29 cellular contexts compared by ENCODE assay signal in genomic region chr17:83012161-83012800, GRCh38.
A peak's percentile ranks its signal among the peaks of the same experiment; 100 is the strongest.
DNase-seq lines count a peak whose midpoint lies in the region; ATAC-seq, FAIRE-seq and TF ChIP-seq lines count a peak whose summit lies in the region.
"Had no signal": no experiment of that assay in that cellular context is flagged by ENCODE, and none has a peak within 500 bp of the region (broad histone marks: within the 10 kb centered on the region; RNA-seq: fewer than 3 reads in every experiment).

No MANE protein-coding gene starts in this region.

- peaks cover 11% of the 10 kb centered on the region for H3K27me3 Mint-ChIP-seq in astrocyte (ENCODE audit: low read depth, unreplicated experiment)
- peaks cover 6% of the 10 kb centered on the region for H3K27me3 Mint-ChIP-seq in nephron (ENCODE audit: low read depth)
- H3K27me3 Mint-ChIP-seq: activated B cell treated with CpG ODN at 0.5 μM for 24 hours; activated naive CD4-positive, alpha-beta T cell treated with anti-CD3 and anti-CD28 coated beads, Interleukin-2, amount 50 U/mL, for 24 hours; CD8-positive, alpha-beta memory T cell; central memory CD8-positive, alpha-beta T cell; naive thymus-derived CD4-positive, alpha-beta T cell had no signal

- H3K4me3 ChIP-seq in astrocyte (ENCODE audit: insufficient read depth, low read depth, low read length) = no peak overlapping the region
- no peak overlapping the region for H3K4me3 ChIP-seq in dorsolateral prefrontal cortex
- H3K4me3 ChIP-seq: GM23338, pancreas, thoracic aorta had no signal

- H2AFZ ChIP-seq in astrocyte (ENCODE audit: low read depth, low read length) = no peak overlapping the region
- H2AFZ ChIP-seq: GM23338 had no signal

- H3K4me1 ChIP-seq in astrocyte (ENCODE audit: insufficient read depth, low read length) = peaks cover 13% of the 10 kb centered on the region
- H3K4me1 ChIP-seq: pancreas had no signal

- H3K4me3 Mint-ChIP-seq in astrocyte (ENCODE audit: unreplicated experiment) = no peak overlapping the region
- peak overlapping the region in 1 of 3 experiments; percentile 14 for H3K4me3 Mint-ChIP-seq in nephron
- H3K4me3 Mint-ChIP-seq: activated B cell treated with CpG ODN at 0.5 μM for 24 hours; activated naive CD4-positive, alpha-beta T cell treated with anti-CD3 and anti-CD28 coated beads, Interleukin-2, amount 50 U/mL, for 24 hours; central memory CD8-positive, alpha-beta T cell; GM23338; naive thymus-derived CD4-positive, alpha-beta T cell had no signal

- H3K4me1 Mint-ChIP-seq in astrocyte (ENCODE audit: low read depth, unreplicated experiment) = peaks cover 13% of the 10 kb centered on the region
- H3K4me1 Mint-ChIP-seq in nephron = peaks cover 42% of the 10 kb centered on the region
- H3K4me1 Mint-ChIP-seq: activated B cell treated with CpG ODN at 0.5 μM for 24 hours; activated naive CD4-positive, alpha-beta T cell treated with anti-CD3 and anti-CD28 coated beads, Interleukin-2, amount 50 U/mL, for 24 hours; CD8-positive, alpha-beta memory T cell had no signal

- no peaks in the 10 kb centered on the region for H3K79me2 ChIP-seq in astrocyte (ENCODE audit: insufficient read depth, low read length)

- H3K9me3 Mint-ChIP-seq in astrocyte (ENCODE audit: unreplicated experiment) (no peaks in the 10 kb centered on the region), nephron (peaks cover 3% of the 10 kb centered on the region)
- H3K9me3 Mint-ChIP-seq: activated B cell treated with CpG ODN at 0.5 μM for 24 hours; activated naive CD4-positive, alpha-beta T cell treated with anti-CD3 and anti-CD28 coated beads, Interleukin-2, amount 50 U/mL, for 24 hours; central memory CD8-positive, alpha-beta T cell had no signal

- H3K36me3 ChIP-seq in astrocyte (ENCODE audit: insufficient read depth, low read length) = no peaks in the 10 kb centered on the region
- H3K36me3 ChIP-seq: pancreas, thoracic aorta had no signal

- peak overlapping the region; percentile 73 for H3K4me2 ChIP-seq in astrocyte (ENCODE audit: low read length)
- H3K4me2 ChIP-seq: GM23338, KMS-11 had no signal

- no peaks in the 10 kb centered on the region for H3K27me3 ChIP-seq in astrocyte (ENCODE audit: insufficient read depth, low read length)
- H3K27me3 ChIP-seq in dorsolateral prefrontal cortex = no peaks in the 10 kb centered on the region
- H3K27me3 ChIP-seq: pancreas had no signal

- no peak for ATAC-seq in GM18858 (IDR thresholded peaks at IDR 0.05; ENCODE audit: unreplicated experiment)
- ATAC-seq: GM23338; left ventricle myocardium superior; naive thymus-derived CD4-positive, alpha-beta T cell; pancreas had no signal

- H3K27ac ChIP-seq in astrocyte (ENCODE audit: low read depth, low read length) (peak overlapping the region; percentile 14), dorsolateral prefrontal cortex (no peak overlapping the region)
- H3K27ac ChIP-seq: KMS-11, pancreas, RWPE1, thoracic aorta had no signal

- intact Hi-C loops in dorsolateral prefrontal cortex (cut with DNase I) = no loop called here

- peak overlapping the region; percentile 33 for H3K9ac ChIP-seq in astrocyte (ENCODE audit: low read length)
- H3K9ac ChIP-seq: KMS-11 had no signal

- peaks cover 20% of the 10 kb centered on the region for H4K20me1 ChIP-seq in astrocyte (ENCODE audit: insufficient read depth, low read length)

- no peak for FAIRE-seq in astrocyte (lab: Jason Lieb, UNC)
- FAIRE-seq: frontal cortex, HTR-8/SVneo, pancreas had no signal

- peak; percentile 62 for DNase-seq in AG08396 (ENCODE audit: low spot score)
- DNase-seq in EH (ENCODE audit: low read depth) = peak; percentile 39
- no peak for DNase-seq in astrocyte (ENCODE audit: low read depth)
- DNase-seq in dorsolateral prefrontal cortex = no peak
- no peak for DNase-seq in hippocampal formation (lab: John Stamatoyannopoulos, UW)
- no peak for DNase-seq in NCI-H1105 treated with DMSO at 0.1 percent for 48 hours (lab: John Stamatoyannopoulos, UW)
- DNase-seq: ACHN; activated B cell treated with CpG ODN at 0.5 μM for 24 hours; CD8-positive, alpha-beta memory T cell; DMS79; hypothalamus; left ventricle myocardium superior; naive thymus-derived CD4-positive, alpha-beta T cell; NCI-H1436 treated with DMSO at 0.1 percent for 48 hours; NCI-H526; pancreas; stimulated activated CD4-positive, alpha-beta T cell treated with anti-CD3 and anti-CD28 coated beads, Interleukin-12 subunit alpha, Interleukin-12 subunit beta, amount 100 ng/mL, for 4 hours; stimulated activated naive CD4-positive, alpha-beta T cell treated with Interleukin-2 at 50 U/mL for 16 hours; T-helper 9 cell had no signal

- H3K9me3 ChIP-seq in astrocyte (ENCODE audit: insufficient read depth, low read depth, low read length) = no peaks in the 10 kb centered on the region
- H3K9me3 ChIP-seq: pancreas, thoracic aorta had no signal

- TF ChIP-seq CTCF in astrocyte (IDR thresholded peaks at IDR 0.05; ENCODE audit: insufficient read depth, low read depth, low read length) = no peak
- TF ChIP-seq CTCF in nephron (IDR thresholded peaks at IDR 0.05; ENCODE audit: unreplicated experiment in 3 of 3) = no peak
- TF ChIP-seq CTCF in dorsolateral prefrontal cortex (IDR thresholded peaks at IDR 0.05 in 54 of 56, conservative IDR thresholded peaks at IDR 0.05 in 2 of 56; ENCODE audit: low read depth in 1 of 56, partially characterized antibody in 56 of 56) = no peak

- H3K36me3 Mint-ChIP-seq in astrocyte (ENCODE audit: low read depth, unreplicated experiment) (peaks cover 7% of the 10 kb centered on the region), nephron (ENCODE audit: low read depth) (peaks cover 29% of the 10 kb centered on the region)

- H3K27ac Mint-ChIP-seq in astrocyte (ENCODE audit: unreplicated experiment) = no peak overlapping the region
- peak overlapping the region; percentile 45 to 73 (median 70) for H3K27ac Mint-ChIP-seq in nephron
- H3K27ac Mint-ChIP-seq: activated B cell treated with CpG ODN at 0.5 μM for 24 hours; activated naive CD4-positive, alpha-beta T cell treated with anti-CD3 and anti-CD28 coated beads, Interleukin-2, amount 50 U/mL, for 24 hours; GM23338 had no signal

Comparison
In these comparisons a context has a peak if more than half of its experiments do, and no peak if none do; other contexts are left out.
1. DNase-seq: peak in AG08396 (single experiment) and EH (single experiment); none in astrocyte (single experiment), dorsolateral prefrontal cortex (0 of 10), hippocampal formation (0 of 2) and NCI-H1105 treated with DMSO at 0.1 percent for 48 hours (single experiment).